In genomic region chr6:83875843-83876242, GRCh38 we compare ENCODE assay signal across 10 cellular contexts. TPM values are rescaled to one million over a fixed set of nuclear protein-coding genes. Genes with fewer than 3 reads are reported as not detected.
"Had no signal": no experiment of that assay in that cellular context is flagged by ENCODE, and none has a peak within 500 bp of the region (broad histone marks: within the 10 kb centered on the region; RNA-seq: fewer than 3 reads in every experiment).

No MANE protein-coding gene starts in this region.

- H3K27ac ChIP-seq: HL-60, KMS-11 had no signal

- H3K4me2 ChIP-seq: KMS-11 had no signal

- ATAC-seq: HepG2 had no signal

- DNase-seq: IMR-90, KBM-7, KG1 had no signal

- H3K9ac ChIP-seq: KMS-11 had no signal

- FAIRE-seq: HepG2, HTR-8/SVneo had no signal

RNA-seq across cellular contexts. Expression of gene RIPPLY2, which starts 22.7 kb away (rescaled TPM):
- total RNA-seq: HepG2, HT-29, HT1080, IMR-90 had no signal
- polyA plus RNA-seq: HepG2, IgD-negative memory B cell had no signal
